ENCODE assay signal across 11 cellular contexts in genomic region chr1:201405484-201405831, GRCh38. TPM values are rescaled to one million over a fixed set of nuclear protein-coding genes. Genes with fewer than 3 reads are reported as not detected.
DNase-seq lines count a peak whose midpoint lies in the region; ATAC-seq and TF ChIP-seq lines count a peak whose summit lies in the region.
"Had no signal": no experiment of that assay in that cellular context is flagged by ENCODE, and none has a peak within 500 bp of the region (broad histone marks: within the 10 kb centered on the region; RNA-seq: fewer than 3 reads in every experiment).

No MANE protein-coding gene starts in this region.

- in situ Hi-C loops in transverse colon (cut with MboI; ENCODE audit: low pct_ligation_motif_present in 1 of 4, low pct_unique_long_range_greater_than_20kb in 1 of 4, low sequenced_read_pairs in 3 of 4) = no loop called here

- no peak for TF ChIP-seq POLR2A in NB4 (IDR thresholded peaks at IDR 0.05; ENCODE audit: extremely low read depth, insufficient read length)
- TF ChIP-seq POLR2A in right lobe of liver (IDR thresholded peaks at IDR 0.05) = no peak
- TF ChIP-seq POLR2A in transverse colon (IDR thresholded peaks at IDR 0.05) = peak; percentile 51

- intact Hi-C loops in right lobe of liver (cut with DNase I) = no loop called here
- intact Hi-C loops in transverse colon (cut with DNase I; ENCODE audit: low total_unique reads) = loop anchor here (5.0 kb wide), 1 partner anchor 153 kb away; no protein-coding TSS in a partner anchor
- intact Hi-C loops in aorta (cut with DNase I) = loop anchor here in 1 of 2 donors (10.0 kb wide), 1 partner anchor 151 kb away; no protein-coding TSS in a partner anchor

- no peak for TF ChIP-seq EP300 in transverse colon (IDR thresholded peaks at IDR 0.05; ENCODE audit: low read depth)

- H3K4me1 ChIP-seq in right lobe of liver (peaks cover 0 to 16% (median 6%) of the 10 kb centered on the region in 4 donors), transverse colon (peaks cover 8 to 42% (median 32%) of the 10 kb centered on the region in 4 donors), aorta (ENCODE audit: control insufficient read depth in 1 of 2, insufficient read depth in 2 of 2, low read length in 2 of 2) (no peaks in the 10 kb centered on the region)

- DNase-seq in NB4 (ENCODE audit: low read depth) = peak; percentile 9
- peak in 2 of 3 donors; percentile 56 to 63 for DNase-seq in right lobe of liver
- DNase-seq in transverse colon = peak; percentile 89
- no peak for DNase-seq in stimulated activated naive CD8-positive, alpha-beta T cell treated with anti-CD3 and anti-CD28 coated beads, Interleukin-15, Interleukin-2, amounts not matched to agents 100 U/mL and 50 U/mL, for 24 hours
- DNase-seq in aorta = no peak
- DNase-seq in NCI-H2107 (lab: John Stamatoyannopoulos, UW) = no peak
- DNase-seq: activated naive CD4-positive, alpha-beta T cell; NCI-H1417 treated with DMSO at 0.1 percent for 48 hours had no signal

- H3K4me3 ChIP-seq in NB4 (ENCODE audit: low read depth, low read length) = no peak overlapping the region
- H3K4me3 ChIP-seq in right lobe of liver = no peak overlapping the region
- H3K4me3 ChIP-seq in transverse colon = no peak overlapping the region
- H3K4me3 ChIP-seq in aorta (ENCODE audit: low read length in 2 of 2) = no peak overlapping the region

- WGBS in right lobe of liver (ENCODE audit: insufficient coverage, low coverage, low lambda C conversion rate, missing lambda C conversion rate) = no CpG with 5 or more reads among the region's 10 CpGs
- WGBS in transverse colon (ENCODE audit: low coverage in 1 of 2), 2 donors = 44% methylated on average over 10 of the region's 10 CpGs; no CpG with 5 or more reads in 1 of the 2 donors
- 87 to 89% methylated on average over 10 of the region's 10 CpGs for WGBS in aorta, 2 donors

- TF ChIP-seq CTCF in NB4 (IDR thresholded peaks at IDR 0.05; ENCODE audit: low read depth, low read length) = no peak
- TF ChIP-seq CTCF in right lobe of liver (IDR thresholded peaks at IDR 0.05) = no peak
- no peak for TF ChIP-seq CTCF in transverse colon (IDR thresholded peaks at IDR 0.05)

- no peaks in the 10 kb centered on the region for H3K36me3 ChIP-seq in right lobe of liver
- no peaks in the 10 kb centered on the region for H3K36me3 ChIP-seq in transverse colon
- H3K36me3 ChIP-seq in aorta (ENCODE audit: control insufficient read depth in 1 of 2, insufficient read depth in 2 of 2, low read length in 1 of 2) = no peaks in the 10 kb centered on the region

- H3K9me3 ChIP-seq in right lobe of liver (no peaks in the 10 kb centered on the region), transverse colon (no peaks in the 10 kb centered on the region), aorta (ENCODE audit: control insufficient read depth, low read length) (no peaks in the 10 kb centered on the region)

- H3K27me3 ChIP-seq in right lobe of liver = no peaks in the 10 kb centered on the region
- H3K27me3 ChIP-seq in transverse colon = no peaks in the 10 kb centered on the region
- H3K27me3 ChIP-seq in aorta (ENCODE audit: control insufficient read depth in 1 of 2, insufficient read depth in 2 of 2, low read length in 1 of 2) = no peaks in the 10 kb centered on the region

- H3K27ac ChIP-seq in right lobe of liver (no peak overlapping the region), transverse colon (peak overlapping the region; percentile 75 to 82 (median 78)), aorta (ENCODE audit: low read depth in 1 of 2, low read length in 2 of 2) (no peak overlapping the region)

- ATAC-seq in GM19043 (IDR thresholded peaks at IDR 0.05; ENCODE audit: low read depth, unreplicated experiment) (peak; percentile 59), right lobe of liver (peak; percentile 11 to 78 (median 47)), HG03378 (IDR thresholded peaks at IDR 0.05; ENCODE audit: unreplicated experiment) (no peak), aorta (ENCODE audit: low FRiP score) (no peak)
- ATAC-seq in stimulated activated naive CD8-positive, alpha-beta T cell treated with anti-CD3 and anti-CD28 coated beads, Interleukin-15, Interleukin-2, amounts not matched to agents 100 U/mL and 50 U/mL, for 24 hours = no peak

RNA-seq across cellular contexts. Expression of gene LAD1, which starts 6.3 kb away (rescaled TPM):
- total RNA-seq in right lobe of liver = 10 to 100 TPM; 12.2 to 26.7 (median 19.4) TPM
- 100 to 1,000 TPM; 142 to 215 (median 177) TPM for total RNA-seq in transverse colon
- under 1 TPM in 1 of 2 donors, not detected in 1; 0.71 TPM for total RNA-seq in aorta
- polyA plus RNA-seq in aorta = 10 to 100 TPM in 1 of 2 donors, under 1 TPM in 1; 0.82 to 33.8 TPM
- total RNA-seq: pulmonary artery endothelial cell had no signal

RNA-seq across cellular contexts. Expression of gene TNNI1, which starts 16.1 kb away (rescaled TPM):
- 1 to 10 TPM in 1 of 6 experiments, under 1 TPM in 2, not detected in 3; 0.26 to 2.0 (median 0.37) TPM for total RNA-seq in right lobe of liver
- total RNA-seq in transverse colon = under 1 TPM in 2 of 4 donors, not detected in 2; 0.16 to 0.41 TPM
- not detected for total RNA-seq in aorta
- under 1 TPM; 0.38 to 0.61 TPM for polyA plus RNA-seq in aorta
- total RNA-seq: pulmonary artery endothelial cell had no signal

RNA-seq across cellular contexts. Expression of gene TNNT2, which starts 28.0 kb away (rescaled TPM):
- total RNA-seq in right lobe of liver (1 to 10 TPM in 1 of 6 experiments, under 1 TPM in 2, not detected in 3; 0.18 to 1.1 (median 0.24) TPM), transverse colon (under 1 TPM in 2 of 4 donors, not detected in 2; 0.14 to 0.95 TPM), aorta (under 1 TPM; 0.21 to 0.36 TPM)
- polyA plus RNA-seq in aorta = 10 to 100 TPM in 1 of 2 donors, 1 to 10 TPM in 1; 1.0 to 24.0 TPM
- total RNA-seq: pulmonary artery endothelial cell had no signal

Comparison
In these comparisons a context has a peak if more than half of its experiments do, and no peak if none do; other contexts are left out.
1. ATAC-seq: peak in GM19043 (single experiment) and right lobe of liver (4 of 4); none in HG03378 (single experiment), stimulated activated naive CD8-positive, alpha-beta T cell treated with anti-CD3 and anti-CD28 coated beads, Interleukin-15, Interleukin-2, amounts not matched to agents 100 U/mL and 50 U/mL, for 24 hours (single experiment) and aorta (single experiment).
2. DNase-seq: peak in NB4 (single experiment), right lobe of liver (2 of 3) and transverse colon (single experiment); none in stimulated activated naive CD8-positive, alpha-beta T cell treated with anti-CD3 and anti-CD28 coated beads, Interleukin-15, Interleukin-2, amounts not matched to agents 100 U/mL and 50 U/mL, for 24 hours (single experiment), aorta (0 of 2) and NCI-H2107 (single experiment).
3. H3K27ac ChIP-seq: peak in transverse colon (4 of 4); none in right lobe of liver (0 of 3) and aorta (0 of 2).
4. RNA of gene LAD1, which starts 6.3 kb away (total RNA-seq): 142 to 215 TPM in transverse colon and 12.2 to 26.7 TPM in right lobe of liver; 0.71 TPM in aorta; every median in the first group is over 4 times any median in the second.